Comparison of ENCODE assay signal across 1 cellular context in the genomic region with DNA sequence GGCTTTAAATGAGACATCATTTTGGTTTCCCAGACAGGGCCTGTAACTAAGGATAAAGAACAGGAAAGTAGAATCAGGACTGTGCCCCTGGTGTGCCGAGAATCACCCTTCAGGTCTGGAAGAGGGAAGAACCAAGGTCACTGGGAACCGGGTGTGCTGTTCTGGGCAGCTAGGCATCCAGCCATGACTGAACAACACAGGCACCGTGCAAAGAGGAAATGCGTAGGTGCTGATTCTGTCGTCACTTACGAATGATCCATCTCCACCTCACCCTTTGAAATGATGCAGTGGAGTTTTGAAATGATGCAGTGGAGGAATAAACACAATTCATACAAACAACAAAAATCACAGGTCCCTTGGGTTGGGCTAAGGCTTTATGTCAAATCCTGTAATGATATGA.
TF ChIP-seq lines count a peak whose summit lies in the region.

No MANE protein-coding gene starts in this region.

TF ChIP-seq in HepG2, 621 proteins besides CTCF, POLR2A, EP300 and RAD21 (continued from another document):
- TF ChIP-seq, protein P1, sequence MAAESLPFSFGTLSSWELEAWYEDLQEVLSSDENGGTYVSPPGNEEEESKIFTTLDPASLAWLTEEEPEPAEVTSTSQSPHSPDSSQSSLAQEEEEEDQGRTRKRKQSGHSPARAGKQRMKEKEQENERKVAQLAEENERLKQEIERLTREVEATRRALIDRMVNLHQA (CRISPR knock-in tag; IDR thresholded peaks at IDR 0.05), result no peak
- TF ChIP-seq MTA1 (CRISPR knock-in tag; IDR thresholded peaks at IDR 0.05; ENCODE audit: borderline replicate concordance) (no peak), ZNF879 (CRISPR knock-in tag; IDR thresholded peaks at IDR 0.05) (no peak), MED1 (CRISPR knock-in tag; IDR thresholded peaks at IDR 0.05) (no peak), EHMT2 (IDR thresholded peaks at IDR 0.05; ENCODE audit: borderline replicate concordance, low read depth, low read length) (no peak), ZNF251 (CRISPR knock-in tag; IDR thresholded peaks at IDR 0.05) (no peak), ZMAT3 (CRISPR knock-in tag; conservative IDR thresholded peaks at IDR 0.05) (no peak)
- TF ChIP-seq, protein P2, sequence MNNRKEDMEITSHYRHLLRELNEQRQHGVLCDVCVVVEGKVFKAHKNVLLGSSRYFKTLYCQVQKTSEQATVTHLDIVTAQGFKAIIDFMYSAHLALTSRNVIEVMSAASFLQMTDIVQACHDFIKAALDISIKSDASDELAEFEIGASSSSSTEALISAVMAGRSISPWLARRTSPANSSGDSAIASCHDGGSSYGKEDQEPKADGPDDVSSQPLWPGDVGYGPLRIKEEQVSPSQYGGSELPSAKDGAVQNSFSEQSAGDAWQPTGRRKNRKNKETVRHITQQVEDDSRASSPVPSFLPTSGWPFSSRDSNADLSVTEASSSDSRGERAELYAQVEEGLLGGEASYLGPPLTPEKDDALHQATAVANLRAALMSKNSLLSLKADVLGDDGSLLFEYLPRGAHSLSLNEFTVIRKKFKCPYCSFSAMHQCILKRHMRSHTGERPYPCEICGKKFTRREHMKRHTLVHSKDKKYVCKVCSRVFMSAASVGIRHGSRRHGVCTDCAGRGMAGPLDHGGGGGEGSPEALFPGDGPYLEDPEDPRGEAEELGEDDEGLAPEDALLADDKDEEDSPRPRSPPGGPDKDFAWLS (CRISPR knock-in tag; IDR thresholded peaks at IDR 0.05; ENCODE audit: borderline replicate concordance), result no peak
- TF ChIP-seq, protein P3, sequence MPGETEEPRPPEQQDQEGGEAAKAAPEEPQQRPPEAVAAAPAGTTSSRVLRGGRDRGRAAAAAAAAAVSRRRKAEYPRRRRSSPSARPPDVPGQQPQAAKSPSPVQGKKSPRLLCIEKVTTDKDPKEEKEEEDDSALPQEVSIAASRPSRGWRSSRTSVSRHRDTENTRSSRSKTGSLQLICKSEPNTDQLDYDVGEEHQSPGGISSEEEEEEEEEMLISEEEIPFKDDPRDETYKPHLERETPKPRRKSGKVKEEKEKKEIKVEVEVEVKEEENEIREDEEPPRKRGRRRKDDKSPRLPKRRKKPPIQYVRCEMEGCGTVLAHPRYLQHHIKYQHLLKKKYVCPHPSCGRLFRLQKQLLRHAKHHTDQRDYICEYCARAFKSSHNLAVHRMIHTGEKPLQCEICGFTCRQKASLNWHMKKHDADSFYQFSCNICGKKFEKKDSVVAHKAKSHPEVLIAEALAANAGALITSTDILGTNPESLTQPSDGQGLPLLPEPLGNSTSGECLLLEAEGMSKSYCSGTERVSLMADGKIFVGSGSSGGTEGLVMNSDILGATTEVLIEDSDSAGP (CRISPR knock-in tag; IDR thresholded peaks at IDR 0.05; ENCODE audit: borderline replicate concordance), result no peak
